In the genomic region with DNA sequence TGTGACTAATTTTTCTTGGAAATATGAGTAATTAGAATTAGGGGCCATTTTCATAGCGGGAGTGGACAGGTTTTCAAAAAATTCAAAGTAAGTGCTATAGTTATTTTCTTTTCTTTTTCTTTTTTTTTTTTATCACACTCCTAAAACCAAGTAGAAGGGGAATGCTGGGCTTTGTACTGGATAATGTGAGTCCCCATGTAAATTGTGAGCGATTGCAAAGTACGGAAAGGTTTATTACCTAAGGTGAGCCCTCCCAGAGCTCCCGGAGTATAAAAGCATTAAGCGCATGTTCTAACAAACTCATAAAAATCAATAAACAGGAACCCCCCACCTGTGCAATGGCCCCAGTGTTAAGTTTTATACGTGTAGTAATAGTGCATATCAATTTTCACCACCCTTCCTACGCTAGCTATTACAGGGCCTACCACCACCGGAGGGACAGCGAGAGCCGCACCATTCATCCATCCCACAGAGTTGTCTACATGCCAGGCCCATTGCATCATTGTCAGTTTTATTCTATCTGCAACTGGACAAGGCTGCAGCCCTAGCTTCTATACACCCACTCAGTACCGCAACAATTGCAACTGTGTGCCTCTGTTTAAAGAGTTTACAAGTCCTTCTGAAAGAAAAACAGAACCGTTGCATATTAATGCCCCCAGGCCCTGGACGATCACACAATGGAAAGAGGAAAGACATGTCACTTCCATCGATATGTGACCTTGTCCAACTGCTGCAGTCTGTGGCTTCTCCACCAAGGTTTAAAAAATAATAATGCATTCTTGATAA, we compare ENCODE assay signal across 1 cellular context.
A peak's percentile ranks its signal among the peaks of the same experiment; 100 is the strongest.
TF ChIP-seq lines count a peak whose summit lies in the region.

No MANE protein-coding gene starts in this region.

TF ChIP-seq in HEK293, 187 proteins besides CTCF, POLR2A, EP300 and RAD21 (continued from another document):
- TF ChIP-seq ZNF76 (tag by site-specific recombination; IDR thresholded peaks at IDR 0.05; ENCODE audit: borderline replicate concordance, low read depth) (no peak), SCRT1 (tag by site-specific recombination; IDR thresholded peaks at IDR 0.05; ENCODE audit: borderline replicate concordance) (peak; percentile 64), ZNF585B (tag by site-specific recombination; IDR thresholded peaks at IDR 0.05) (no peak), ZNF629 (tag by site-specific recombination; IDR thresholded peaks at IDR 0.05) (peak; percentile 72), ZNF146 (tag by site-specific recombination; IDR thresholded peaks at IDR 0.05) (no peak), ZNF561 (tag by site-specific recombination; IDR thresholded peaks at IDR 0.05; ENCODE audit: borderline replicate concordance) (peak; percentile 55; the same call in 1 of the 2 replicates), SCRT2 (tag by site-specific recombination; IDR thresholded peaks at IDR 0.05) (peak; percentile 64)
- TF ChIP-seq, protein P1, sequence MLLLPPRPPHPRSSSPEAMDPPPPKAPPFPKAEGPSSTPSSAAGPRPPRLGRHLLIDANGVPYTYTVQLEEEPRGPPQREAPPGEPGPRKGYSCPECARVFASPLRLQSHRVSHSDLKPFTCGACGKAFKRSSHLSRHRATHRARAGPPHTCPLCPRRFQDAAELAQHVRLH (tag by site-specific recombination; IDR thresholded peaks at IDR 0.05): peak; percentile 78; the same call in 1 of the 2 replicates
- TF ChIP-seq, protein P2, sequence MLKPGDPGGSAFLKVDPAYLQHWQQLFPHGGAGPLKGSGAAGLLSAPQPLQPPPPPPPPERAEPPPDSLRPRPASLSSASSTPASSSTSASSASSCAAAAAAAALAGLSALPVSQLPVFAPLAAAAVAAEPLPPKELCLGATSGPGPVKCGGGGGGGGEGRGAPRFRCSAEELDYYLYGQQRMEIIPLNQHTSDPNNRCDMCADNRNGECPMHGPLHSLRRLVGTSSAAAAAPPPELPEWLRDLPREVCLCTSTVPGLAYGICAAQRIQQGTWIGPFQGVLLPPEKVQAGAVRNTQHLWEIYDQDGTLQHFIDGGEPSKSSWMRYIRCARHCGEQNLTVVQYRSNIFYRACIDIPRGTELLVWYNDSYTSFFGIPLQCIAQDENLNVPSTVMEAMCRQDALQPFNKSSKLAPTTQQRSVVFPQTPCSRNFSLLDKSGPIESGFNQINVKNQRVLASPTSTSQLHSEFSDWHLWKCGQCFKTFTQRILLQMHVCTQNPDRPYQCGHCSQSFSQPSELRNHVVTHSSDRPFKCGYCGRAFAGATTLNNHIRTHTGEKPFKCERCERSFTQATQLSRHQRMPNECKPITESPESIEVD (tag by site-specific recombination; IDR thresholded peaks at IDR 0.05): peak; percentile 97
- TF ChIP-seq, protein P3, sequence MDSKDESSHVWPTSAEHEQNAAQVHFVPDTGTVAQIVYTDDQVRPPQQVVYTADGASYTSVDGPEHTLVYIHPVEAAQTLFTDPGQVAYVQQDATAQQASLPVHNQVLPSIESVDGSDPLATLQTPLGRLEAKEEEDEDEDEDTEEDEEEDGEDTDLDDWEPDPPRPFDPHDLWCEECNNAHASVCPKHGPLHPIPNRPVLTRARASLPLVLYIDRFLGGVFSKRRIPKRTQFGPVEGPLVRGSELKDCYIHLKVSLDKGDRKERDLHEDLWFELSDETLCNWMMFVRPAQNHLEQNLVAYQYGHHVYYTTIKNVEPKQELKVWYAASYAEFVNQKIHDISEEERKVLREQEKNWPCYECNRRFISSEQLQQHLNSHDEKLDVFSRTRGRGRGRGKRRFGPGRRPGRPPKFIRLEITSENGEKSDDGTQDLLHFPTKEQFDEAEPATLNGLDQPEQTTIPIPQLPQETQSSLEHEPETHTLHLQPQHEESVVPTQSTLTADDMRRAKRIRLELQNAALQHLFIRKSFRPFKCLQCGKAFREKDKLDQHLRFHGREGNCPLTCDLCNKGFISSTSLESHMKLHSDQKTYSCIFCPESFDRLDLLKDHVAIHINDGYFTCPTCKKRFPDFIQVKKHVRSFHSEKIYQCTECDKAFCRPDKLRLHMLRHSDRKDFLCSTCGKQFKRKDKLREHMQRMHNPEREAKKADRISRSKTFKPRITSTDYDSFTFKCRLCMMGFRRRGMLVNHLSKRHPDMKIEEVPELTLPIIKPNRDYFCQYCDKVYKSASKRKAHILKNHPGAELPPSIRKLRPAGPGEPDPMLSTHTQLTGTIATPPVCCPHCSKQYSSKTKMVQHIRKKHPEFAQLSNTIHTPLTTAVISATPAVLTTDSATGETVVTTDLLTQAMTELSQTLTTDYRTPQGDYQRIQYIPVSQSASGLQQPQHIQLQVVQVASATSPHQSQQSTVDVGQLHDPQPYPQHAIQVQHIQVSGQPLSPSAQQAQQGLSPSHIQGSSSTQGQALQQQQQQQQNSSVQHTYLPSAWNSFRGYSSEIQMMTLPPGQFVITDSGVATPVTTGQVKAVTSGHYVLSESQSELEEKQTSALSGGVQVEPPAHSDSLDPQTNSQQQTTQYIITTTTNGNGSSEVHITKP (tag by site-specific recombination; IDR thresholded peaks at IDR 0.05): peak; percentile 86
- TF ChIP-seq, protein P4, sequence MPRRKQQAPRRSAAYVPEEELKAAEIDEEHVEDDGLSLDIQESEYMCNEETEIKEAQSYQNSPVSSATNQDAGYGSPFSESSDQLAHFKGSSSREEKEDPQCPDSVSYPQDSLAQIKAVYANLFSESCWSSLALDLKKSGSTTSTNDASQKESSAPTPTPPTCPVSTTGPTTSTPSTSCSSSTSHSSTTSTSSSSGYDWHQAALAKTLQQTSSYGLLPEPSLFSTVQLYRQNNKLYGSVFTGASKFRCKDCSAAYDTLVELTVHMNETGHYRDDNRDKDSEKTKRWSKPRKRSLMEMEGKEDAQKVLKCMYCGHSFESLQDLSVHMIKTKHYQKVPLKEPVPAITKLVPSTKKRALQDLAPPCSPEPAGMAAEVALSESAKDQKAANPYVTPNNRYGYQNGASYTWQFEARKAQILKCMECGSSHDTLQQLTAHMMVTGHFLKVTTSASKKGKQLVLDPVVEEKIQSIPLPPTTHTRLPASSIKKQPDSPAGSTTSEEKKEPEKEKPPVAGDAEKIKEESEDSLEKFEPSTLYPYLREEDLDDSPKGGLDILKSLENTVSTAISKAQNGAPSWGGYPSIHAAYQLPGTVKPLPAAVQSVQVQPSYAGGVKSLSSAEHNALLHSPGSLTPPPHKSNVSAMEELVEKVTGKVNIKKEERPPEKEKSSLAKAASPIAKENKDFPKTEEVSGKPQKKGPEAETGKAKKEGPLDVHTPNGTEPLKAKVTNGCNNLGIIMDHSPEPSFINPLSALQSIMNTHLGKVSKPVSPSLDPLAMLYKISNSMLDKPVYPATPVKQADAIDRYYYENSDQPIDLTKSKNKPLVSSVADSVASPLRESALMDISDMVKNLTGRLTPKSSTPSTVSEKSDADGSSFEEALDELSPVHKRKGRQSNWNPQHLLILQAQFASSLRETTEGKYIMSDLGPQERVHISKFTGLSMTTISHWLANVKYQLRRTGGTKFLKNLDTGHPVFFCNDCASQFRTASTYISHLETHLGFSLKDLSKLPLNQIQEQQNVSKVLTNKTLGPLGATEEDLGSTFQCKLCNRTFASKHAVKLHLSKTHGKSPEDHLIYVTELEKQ (tag by site-specific recombination; IDR thresholded peaks at IDR 0.05; ENCODE audit: borderline replicate concordance): peak; percentile 51; the same call in 1 of the 2 replicates
